In the genomic region with DNA sequence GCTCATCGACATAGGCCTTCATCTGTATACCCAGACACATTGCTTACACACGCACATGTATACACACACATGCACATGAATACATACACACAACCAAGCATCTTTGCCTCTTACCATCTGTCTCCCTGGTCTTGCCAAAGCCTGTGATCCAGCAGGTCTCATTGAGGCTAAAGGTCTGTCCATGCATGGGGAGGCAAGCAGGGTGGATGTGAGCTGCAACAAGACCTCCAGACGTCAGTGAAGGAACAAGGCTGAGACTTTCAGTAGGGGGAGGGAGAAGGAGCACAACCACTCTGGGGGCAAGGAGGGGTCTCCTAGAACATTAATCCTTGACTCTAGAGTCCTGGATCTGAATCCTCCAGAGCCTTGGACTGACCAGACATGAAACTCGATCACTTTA, we compare ENCODE assay signal across 19 cellular contexts. TPM values are rescaled to one million over a fixed set of nuclear protein-coding genes. Genes with fewer than 3 reads are reported as not detected.
"Had no signal": no experiment of that assay in that cellular context is flagged by ENCODE, and none has a peak within 500 bp of the region (broad histone marks: within the 10 kb centered on the region; RNA-seq: fewer than 3 reads in every experiment).

No MANE protein-coding gene starts in this region.

- H3K79me2 ChIP-seq: parathyroid adenoma had no signal

- H3K4me3 Mint-ChIP-seq: activated naive CD4-positive, alpha-beta T cell treated with anti-CD3 and anti-CD28 coated beads, Interleukin-2, amount 10 ng/mL, durations not matched to agents 7 days and 5 days; memory B cell; naive thymus-derived CD8-positive, alpha-beta T cell had no signal

- H3K36me3 Mint-ChIP-seq: activated naive CD4-positive, alpha-beta T cell treated with anti-CD3 and anti-CD28 coated beads, Interleukin-2, amount 10 ng/mL, durations not matched to agents 7 days and 5 days; memory B cell had no signal

- H3K9ac ChIP-seq: parathyroid adenoma had no signal

- H3K27ac ChIP-seq: ascending aorta, esophagus muscularis mucosa, neutrophil, parathyroid adenoma, spleen, tibial artery, VCaP had no signal

- H3K9me3 ChIP-seq: ascending aorta, esophagus muscularis mucosa, neutrophil, spleen, tibial artery had no signal

- ATAC-seq: naive thymus-derived CD8-positive, alpha-beta T cell; SK-N-SH treated with all-trans-retinoic acid at 6 μM for 48 hours had no signal

- H3K9me3 Mint-ChIP-seq: activated naive CD4-positive, alpha-beta T cell treated with anti-CD3 and anti-CD28 coated beads, Interleukin-2, amount 10 ng/mL, durations not matched to agents 7 days and 5 days; activated T-helper 2 cell treated with anti-CD3 and anti-CD28 coated beads, Interferon-gamma antibody, Interleukin-2, Interleukin-4, amounts not matched to agents 10 μg/mL and 5 μg/mL and 100 μg/mL, durations not matched to agents 14 hours and 24 hours and 36 hours; memory B cell; naive thymus-derived CD8-positive, alpha-beta T cell had no signal

- H3K27me3 ChIP-seq: ascending aorta, esophagus muscularis mucosa, neutrophil, spleen had no signal

- DNase-seq: activated CD4-positive, alpha-beta T cell treated with anti-CD3 and anti-CD28 coated beads for 1 hour; cerebellar nuclear complex; effector CD8-positive, alpha-beta T cell; naive thymus-derived CD8-positive, alpha-beta T cell; spleen; stimulated activated naive CD4-positive, alpha-beta T cell treated with Interleukin-2 at 50 U/mL for 16 hours; tibial artery had no signal

- H3K36me3 ChIP-seq: ascending aorta, esophagus muscularis mucosa, neutrophil, spleen, tibial artery had no signal

- H2AFZ ChIP-seq: parathyroid adenoma had no signal

- H3K4me1 ChIP-seq: ascending aorta, parathyroid adenoma had no signal

- H3K27ac Mint-ChIP-seq: activated naive CD4-positive, alpha-beta T cell treated with anti-CD3 and anti-CD28 coated beads, Interleukin-2, amount 10 ng/mL, durations not matched to agents 7 days and 5 days; activated T-helper 2 cell treated with anti-CD3 and anti-CD28 coated beads, Interferon-gamma antibody, Interleukin-2, Interleukin-4, amounts not matched to agents 10 μg/mL and 5 μg/mL and 100 μg/mL, durations not matched to agents 14 hours and 24 hours and 36 hours; memory B cell had no signal

- H3K27me3 Mint-ChIP-seq: memory B cell; naive thymus-derived CD8-positive, alpha-beta T cell had no signal

- FAIRE-seq: endothelial cell of umbilical vein, urothelium cell line had no signal

- H3K4me3 ChIP-seq: ascending aorta, esophagus muscularis mucosa, spleen, tibial artery had no signal

RNA-seq across cellular contexts. Expression of a gene that starts 23.7 kb away (rescaled TPM):
- total RNA-seq: ascending aorta, esophagus muscularis mucosa had no signal

RNA-seq across cellular contexts. Expression of a gene that starts 29.1 kb away (rescaled TPM):
- total RNA-seq: naive thymus-derived CD8-positive, alpha-beta T cell; T-helper 1 cell treated with Interleukin-12 subunit alpha and Interleukin-12 subunit beta and Interleukin-4 antibody, amounts not matched to agents 30 ng/mL and 1 ng/mL, for 36 hours had no signal
- polyA plus RNA-seq: naive thymus-derived CD8-positive, alpha-beta T cell had no signal
